Comparison of ENCODE assay signal across 14 cellular contexts in genomic region chr4:25937801-25938200, GRCh38. TPM values are rescaled to one million over a fixed set of nuclear protein-coding genes. Genes with fewer than 3 reads are reported as not detected.
A peak's percentile ranks its signal among the peaks of the same experiment; 100 is the strongest.
DNase-seq lines count a peak whose midpoint lies in the region; ATAC-seq and TF ChIP-seq lines count a peak whose summit lies in the region.
"Had no signal": no experiment of that assay in that cellular context is flagged by ENCODE, and none has a peak within 500 bp of the region (broad histone marks: within the 10 kb centered on the region; RNA-seq: fewer than 3 reads in every experiment).

No MANE protein-coding gene starts in this region.

- TF ChIP-seq CTCF in natural killer cell (IDR thresholded peaks at IDR 0.05), result no peak

- CTCF ChIA-PET in HEK293T (lab: Yijun Ruan, JAX), result no interaction called here

- POLR2A ChIA-PET in HEK293T (lab: Yijun Ruan, JAX), result no interaction called here

- no peak for ATAC-seq in natural killer cell treated with Interleukin-12 subunit alpha and Interleukin-12 subunit beta and Interleukin-15 and Interleukin-18, amount 100 ng/mL, for 72 hours
- no peak for ATAC-seq in natural killer cell
- ATAC-seq in HG03571 (IDR thresholded peaks at IDR 0.05; ENCODE audit: unreplicated experiment), result no peak

- no peaks in the 10 kb centered on the region for H3K9me3 Mint-ChIP-seq in natural killer cell treated with Interleukin-12 subunit alpha and Interleukin-12 subunit beta and Interleukin-15 and Interleukin-18, amount 100 ng/mL, for 72 hours
- no peaks in the 10 kb centered on the region for H3K9me3 Mint-ChIP-seq in natural killer cell
- peaks cover 13% of the 10 kb centered on the region for H3K9me3 Mint-ChIP-seq in T-helper 2 cell treated with Interferon-gamma antibody and Interleukin-4, amounts not matched to agents 5 μg/mL and 100 μg/mL, for 36 hours

- no peak for DNase-seq in natural killer cell treated with Interleukin-12 subunit alpha and Interleukin-12 subunit beta and Interleukin-15 and Interleukin-18, amount 100 ng/mL, for 72 hours (ENCODE audit: low spot score)
- DNase-seq in natural killer cell (no peak), fibroblast of peridontal ligament (ENCODE audit: extremely low read depth) (peak; percentile 89), HEK293T (ENCODE audit: extremely low spot score) (no peak), UCSD-AML1 (lab: John Stamatoyannopoulos, UW; ENCODE audit: unreplicated experiment) (no peak), DMS153 (lab: John Stamatoyannopoulos, UW) (no peak)
- DNase-seq in T-helper 2 cell treated with Interferon-gamma antibody and Interleukin-4, amounts not matched to agents 5 μg/mL and 100 μg/mL, for 36 hours (ENCODE audit: low spot score), result no peak
- DNase-seq: activated CD8-positive, alpha-beta memory T cell treated with anti-CD3 and anti-CD28 coated beads for 24 hours; kidney glomerular epithelial cell; NCI-H1048; NCI-H526; nucleus accumbens; stimulated activated CD4-positive, alpha-beta T cell treated with anti-CD3 and anti-CD28 coated beads, Interleukin-2, amount 100 ng/mL, for 24 hours had no signal

- intact Hi-C loops in natural killer cell (cut with micrococcal nuclease), result no loop called here

- H3K27ac Mint-ChIP-seq in natural killer cell treated with Interleukin-12 subunit alpha and Interleukin-12 subunit beta and Interleukin-15 and Interleukin-18, amount 100 ng/mL, for 72 hours, result peak overlapping the region in 1 of 2 donors; percentile 66
- no peak overlapping the region for H3K27ac Mint-ChIP-seq in natural killer cell
- H3K27ac Mint-ChIP-seq in T-helper 2 cell treated with Interferon-gamma antibody and Interleukin-4, amounts not matched to agents 5 μg/mL and 100 μg/mL, for 36 hours, result peak overlapping the region; percentile 68

- H3K27me3 Mint-ChIP-seq in natural killer cell treated with Interleukin-12 subunit alpha and Interleukin-12 subunit beta and Interleukin-15 and Interleukin-18, amount 100 ng/mL, for 72 hours, result peaks cover 18 to 21% of the 10 kb centered on the region in 2 donors
- H3K27me3 Mint-ChIP-seq in natural killer cell (ENCODE audit: low read depth in 2 of 2), result peaks cover 22 to 37% of the 10 kb centered on the region in 2 donors
- no peaks in the 10 kb centered on the region for H3K27me3 Mint-ChIP-seq in T-helper 2 cell treated with Interferon-gamma antibody and Interleukin-4, amounts not matched to agents 5 μg/mL and 100 μg/mL, for 36 hours (ENCODE audit: low read depth)

- H3K4me1 Mint-ChIP-seq in natural killer cell treated with Interleukin-12 subunit alpha and Interleukin-12 subunit beta and Interleukin-15 and Interleukin-18, amount 100 ng/mL, for 72 hours (ENCODE audit: low read depth in 2 of 2), result peaks cover 0 to 20% of the 10 kb centered on the region in 2 donors
- peaks cover 0 to 4% of the 10 kb centered on the region in 2 donors for H3K4me1 Mint-ChIP-seq in natural killer cell
- H3K4me1 Mint-ChIP-seq in T-helper 2 cell treated with Interferon-gamma antibody and Interleukin-4, amounts not matched to agents 5 μg/mL and 100 μg/mL, for 36 hours (ENCODE audit: low read depth), result peaks cover 23% of the 10 kb centered on the region

- H3K4me3 Mint-ChIP-seq in natural killer cell treated with Interleukin-12 subunit alpha and Interleukin-12 subunit beta and Interleukin-15 and Interleukin-18, amount 100 ng/mL, for 72 hours, result peak overlapping the region; percentile 59
- H3K4me3 Mint-ChIP-seq in natural killer cell, result no peak overlapping the region
- peak overlapping the region; percentile 23 for H3K4me3 Mint-ChIP-seq in T-helper 2 cell treated with Interferon-gamma antibody and Interleukin-4, amounts not matched to agents 5 μg/mL and 100 μg/mL, for 36 hours

- H3K36me3 Mint-ChIP-seq in natural killer cell treated with Interleukin-12 subunit alpha and Interleukin-12 subunit beta and Interleukin-15 and Interleukin-18, amount 100 ng/mL, for 72 hours, result no peaks in the 10 kb centered on the region
- no peaks in the 10 kb centered on the region for H3K36me3 Mint-ChIP-seq in natural killer cell
- peaks cover 7% of the 10 kb centered on the region for H3K36me3 Mint-ChIP-seq in T-helper 2 cell treated with Interferon-gamma antibody and Interleukin-4, amounts not matched to agents 5 μg/mL and 100 μg/mL, for 36 hours (ENCODE audit: low read depth)

TF ChIP-seq in HEK293T, 16 proteins besides CTCF, POLR2A, EP300 and RAD21:
- TF ChIP-seq NFRKB (IDR thresholded peaks at IDR 0.05) (no peak), FOXM1 (IDR thresholded peaks at IDR 0.05; ENCODE audit: borderline replicate concordance) (no peak), SUZ12 (IDR thresholded peaks at IDR 0.05) (no peak), L3MBTL2 (conservative IDR thresholded peaks at IDR 0.05) (no peak), ELF4 (IDR thresholded peaks at IDR 0.05) (no peak)
- TF ChIP-seq, protein P1, sequence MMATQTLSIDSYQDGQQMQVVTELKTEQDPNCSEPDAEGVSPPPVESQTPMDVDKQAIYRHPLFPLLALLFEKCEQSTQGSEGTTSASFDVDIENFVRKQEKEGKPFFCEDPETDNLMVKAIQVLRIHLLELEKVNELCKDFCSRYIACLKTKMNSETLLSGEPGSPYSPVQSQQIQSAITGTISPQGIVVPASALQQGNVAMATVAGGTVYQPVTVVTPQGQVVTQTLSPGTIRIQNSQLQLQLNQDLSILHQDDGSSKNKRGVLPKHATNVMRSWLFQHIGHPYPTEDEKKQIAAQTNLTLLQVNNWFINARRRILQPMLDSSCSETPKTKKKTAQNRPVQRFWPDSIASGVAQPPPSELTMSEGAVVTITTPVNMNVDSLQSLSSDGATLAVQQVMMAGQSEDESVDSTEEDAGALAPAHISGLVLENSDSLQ (IDR thresholded peaks at IDR 0.05), result no peak

RNA-seq across cellular contexts. Expression of gene SMIM20, which starts 23.8 kb away (rescaled TPM):
- 10 to 100 TPM; 12.1 to 19.0 TPM for total RNA-seq in natural killer cell treated with Interleukin-12 subunit alpha and Interleukin-12 subunit beta and Interleukin-15 and Interleukin-18, amount 100 ng/mL, for 72 hours
- total RNA-seq in natural killer cell, result 10 to 100 TPM; 10.3 to 11.5 (median 10.3) TPM
